Comparison of ENCODE assay signal across 9 cellular contexts in genomic region chr11:126146454-126147192, GRCh38.
A peak's percentile ranks its signal among the peaks of the same experiment; 100 is the strongest.
DNase-seq lines count a peak whose midpoint lies in the region; TF ChIP-seq lines count a peak whose summit lies in the region.
"Had no signal": no experiment of that assay in that cellular context is flagged by ENCODE, and none has a peak within 500 bp of the region (broad histone marks: within the 10 kb centered on the region; RNA-seq: fewer than 3 reads in every experiment).

No MANE protein-coding gene starts in this region.

- no peaks in the 10 kb centered on the region for H3K79me2 ChIP-seq in hepatocyte

- POLR2A ChIA-PET in A673 (lab: Charles Lee; ENCODE audit: low non-redundant PET), result no interaction called here

- H3K4me1 ChIP-seq in hepatocyte (ENCODE audit: insufficient read depth) (peaks cover 28% of the 10 kb centered on the region), spleen (peaks cover 0 to 15% (median 2%) of the 10 kb centered on the region in 6 donors), A673 (ENCODE audit: insufficient read depth, low read length, poor library complexity, severe bottlenecking) (peaks cover 5% of the 10 kb centered on the region)

- TF ChIP-seq POLR2A in spleen (IDR thresholded peaks at IDR 0.05), result no peak

- intact Hi-C loops in spleen (cut with DNase I; ENCODE audit: low total_unique reads) (no loop called here), A673 (cut with micrococcal nuclease; ENCODE audit: unreplicated experiment) (no loop called here)

- H3K4me3 ChIP-seq in hepatocyte (no peak overlapping the region), spleen (no peak overlapping the region), A673 (ENCODE audit: low read depth, low read length, poor library complexity, severe bottlenecking) (no peak overlapping the region)

- peak overlapping the region; percentile 49 for H2AFZ ChIP-seq in hepatocyte

- H3K9me2 ChIP-seq in hepatocyte (replicated peaks; ENCODE audit: insufficient read depth), result no peaks in the 10 kb centered on the region

- BruUV-seq in A673 (replicated peaks; lab: Mats Ljungman, UMichigan), result no TSS peak

- CTCF ChIA-PET in A673 (lab: Charles Lee), result no interaction called here

- DNase-seq in NCI-H82 (lab: John Stamatoyannopoulos, UW), result peak; percentile 42
- DNase-seq in NCI-H82 treated with DMSO at 0.1 percent for 48 hours (lab: John Stamatoyannopoulos, UW; ENCODE audit: unreplicated experiment), result no peak
- DNase-seq in NCI-H510A (lab: John Stamatoyannopoulos, UW), result peak; percentile 96
- no peak for DNase-seq in hepatocyte (ENCODE audit: low spot score)
- DNase-seq in spleen, result peak; percentile 49
- DNase-seq in A673 (ENCODE audit: low spot score), result no peak
- no peak for DNase-seq in NCI-H1930 (lab: John Stamatoyannopoulos, UW)
- no peak for DNase-seq in dedifferentiated amniotic fluid mesenchymal stem cell (ENCODE audit: extremely low spot score)
- DNase-seq: activated CD4-positive, alpha-beta T cell treated with anti-CD3 and anti-CD28 coated beads for 1 hour had no signal

- TF ChIP-seq CTCF in hepatocyte (IDR thresholded peaks at IDR 0.05; ENCODE audit: poor library complexity), result no peak
- no peak for TF ChIP-seq CTCF in spleen (IDR thresholded peaks at IDR 0.05 in 8 of 11, conservative IDR thresholded peaks at IDR 0.05 in 3 of 11)
- TF ChIP-seq CTCF in A673 (conservative IDR thresholded peaks at IDR 0.05; ENCODE audit: low read depth, low read length), result no peak

- H3K36me3 ChIP-seq in hepatocyte (replicated peaks; ENCODE audit: insufficient read depth, low read depth) (no peaks in the 10 kb centered on the region), spleen (no peaks in the 10 kb centered on the region), A673 (ENCODE audit: insufficient read depth, low read length, poor library complexity, severe bottlenecking) (no peaks in the 10 kb centered on the region)

- H3K27ac ChIP-seq in hepatocyte (peak overlapping the region; percentile 78), spleen (no peak overlapping the region), A673 (ENCODE audit: low read depth, low read length, poor library complexity, severe bottlenecking) (no peak overlapping the region)

- 40% methylated on average over 14 of the region's 23 CpGs for WGBS in hepatocyte (ENCODE audit: low lambda C conversion rate, missing lambda C conversion rate)
- WGBS in spleen, 5 donors, result 62 to 77% (median 66%) methylated on average over 23 of the region's 23 CpGs

- no peaks in the 10 kb centered on the region for H4K20me1 ChIP-seq in hepatocyte (ENCODE audit: insufficient read depth, poor library complexity, severe bottlenecking)

- H3K27me3 ChIP-seq in hepatocyte (no peaks in the 10 kb centered on the region), spleen (replicated peaks in 1 of 7) (peaks cover 0 to 6% (median 0%) of the 10 kb centered on the region in 7 donors), A673 (replicated peaks; ENCODE audit: insufficient read depth, low read depth, low read length, poor library complexity) (no peaks in the 10 kb centered on the region)

- H3K9me3 ChIP-seq in hepatocyte (ENCODE audit: low read depth) (no peaks in the 10 kb centered on the region), spleen (peaks cover 0 to 8% (median 3%) of the 10 kb centered on the region in 8 donors), A673 (ENCODE audit: low read depth, low read length, poor library complexity, severe bottlenecking) (no peaks in the 10 kb centered on the region)

- H3K4me2 ChIP-seq in hepatocyte, result peak overlapping the region; percentile 52

Comparison
In these comparisons a context has a peak if more than half of its experiments do, and no peak if none do; other contexts are left out.
1. DNase-seq: peak in NCI-H82 (single experiment), NCI-H510A (single experiment) and spleen (single experiment); none in NCI-H82 treated with DMSO at 0.1 percent for 48 hours (single experiment), hepatocyte (single experiment), A673 (single experiment), NCI-H1930 (0 of 2) and dedifferentiated amniotic fluid mesenchymal stem cell (single experiment).